In genomic region chr6:73565767-73566485, GRCh38 we compare ENCODE assay signal across 11 cellular contexts. TPM values are rescaled to one million over a fixed set of nuclear protein-coding genes. Genes with fewer than 3 reads are reported as not detected.
DNase-seq lines count a peak whose midpoint lies in the region; ATAC-seq lines count a peak whose summit lies in the region.
"Had no signal": no experiment of that assay in that cellular context is flagged by ENCODE, and none has a peak within 500 bp of the region (broad histone marks: within the 10 kb centered on the region; RNA-seq: fewer than 3 reads in every experiment).

No MANE protein-coding gene starts in this region.

- no peaks in the 10 kb centered on the region for H3K36me3 Mint-ChIP-seq in naive thymus-derived CD8-positive, alpha-beta T cell
- H3K36me3 Mint-ChIP-seq: naive thymus-derived CD4-positive, alpha-beta T cell had no signal

- H3K27me3 Mint-ChIP-seq in naive thymus-derived CD8-positive, alpha-beta T cell: no peaks in the 10 kb centered on the region

- H3K4me3 ChIP-seq in GM23248 (no peak overlapping the region), iPS DF 6.9 (ENCODE audit: low read length) (no peak overlapping the region)
- H3K4me3 ChIP-seq: GM12878 had no signal

- peaks cover 0 to 2% (median under 1%) of the 10 kb centered on the region in 4 donors for H3K4me1 Mint-ChIP-seq in naive thymus-derived CD8-positive, alpha-beta T cell

- peak overlapping the region; percentile 66 for H2AFZ ChIP-seq in GM23248

- in situ Hi-C loops in GM23248 (cut with MboI) (no loop called here), SK-MEL-5 (cut with HindIII; ENCODE audit: low pct_unique_long_range_greater_than_20kb, low sequenced_read_pairs) (no loop called here)

- H3K36me3 ChIP-seq in GM23248 (ENCODE audit: low read depth) (no peaks in the 10 kb centered on the region), iPS DF 6.9 (ENCODE audit: control insufficient read depth, insufficient read depth, low read length) (no peaks in the 10 kb centered on the region)

- peak overlapping the region; percentile 49 for H3K4me2 ChIP-seq in GM23248 (ENCODE audit: unreplicated experiment)

- H3K27ac ChIP-seq in GM23248 (no peak overlapping the region), iPS DF 6.9 (ENCODE audit: low read length) (peak overlapping the region; percentile 45)

- no peaks in the 10 kb centered on the region for H3K9me3 Mint-ChIP-seq in naive thymus-derived CD8-positive, alpha-beta T cell
- H3K9me3 Mint-ChIP-seq: naive thymus-derived CD4-positive, alpha-beta T cell had no signal

- DNase-seq in GM23248 (peak; percentile 12), SK-MEL-5 (ENCODE audit: low read depth, low spot score) (peak; percentile 35), iPS DF 6.9 (ENCODE audit: low read depth, low spot score) (no peak), renal cortical epithelial cell (ENCODE audit: low read depth) (peak; percentile 78), left colon (no peak)
- DNase-seq in naive thymus-derived CD8-positive, alpha-beta T cell: no peak
- DNase-seq: hippocampal formation; naive thymus-derived CD4-positive, alpha-beta T cell; NCI-H2107 had no signal

- intact Hi-C loops in left colon (cut with DNase I, micrococcal nuclease): no loop called here

- no peak overlapping the region for H3K9ac ChIP-seq in GM23248

- no peaks in the 10 kb centered on the region for H3K79me2 ChIP-seq in GM23248 (ENCODE audit: insufficient read depth)

- H3K9me3 ChIP-seq in GM23248 (ENCODE audit: low read depth): no peaks in the 10 kb centered on the region
- H3K9me3 ChIP-seq in iPS DF 6.9 (ENCODE audit: control insufficient read depth, insufficient read depth, low read length): no peaks in the 10 kb centered on the region

- peaks cover 18% of the 10 kb centered on the region for H3K4me1 ChIP-seq in GM23248 (ENCODE audit: insufficient read depth)
- peaks cover 9% of the 10 kb centered on the region for H3K4me1 ChIP-seq in iPS DF 6.9 (ENCODE audit: control insufficient read depth, insufficient read depth, low read length)

- H3K9me2 ChIP-seq in GM23248 (ENCODE audit: insufficient read depth): no peaks in the 10 kb centered on the region

- WGBS in GM23248 (ENCODE audit: low coverage in 1 of 2, low lambda C conversion rate in 2 of 2, missing lambda C conversion rate in 2 of 2), 2 experiments: 95 to 96% methylated on average over 11 of the region's 11 CpGs
- WGBS in iPS DF 6.9 (ENCODE audit: insufficient coverage, insufficient read length): no CpG with 5 or more reads among the region's 11 CpGs

- POLR2A ChIA-PET in naive thymus-derived CD8-positive, alpha-beta T cell (lab: Charles Lee): interaction anchor here (0.6 to 1.6 kb wide), 3 partner anchors 12 to 44 kb away, joined by 4 to 7 read pairs (median 5); no protein-coding TSS in a partner anchor

- no peaks in the 10 kb centered on the region for H3K27me3 ChIP-seq in GM23248 (replicated peaks; ENCODE audit: insufficient read depth)
- no peaks in the 10 kb centered on the region for H3K27me3 ChIP-seq in iPS DF 6.9 (ENCODE audit: control insufficient read depth, insufficient read depth, low read length)

- ATAC-seq in HG03108 (IDR thresholded peaks at IDR 0.05; ENCODE audit: unreplicated experiment) (no peak), left colon (no peak)
- no peak for ATAC-seq in naive thymus-derived CD8-positive, alpha-beta T cell
- ATAC-seq: GM12878; naive thymus-derived CD4-positive, alpha-beta T cell had no signal

- H3K4me3 Mint-ChIP-seq in naive thymus-derived CD8-positive, alpha-beta T cell: no peak overlapping the region
- H3K4me3 Mint-ChIP-seq: naive thymus-derived CD4-positive, alpha-beta T cell had no signal

- peak overlapping the region in 1 of 10 donors; percentile 59 for H3K27ac Mint-ChIP-seq in naive thymus-derived CD8-positive, alpha-beta T cell
- H3K27ac Mint-ChIP-seq: naive thymus-derived CD4-positive, alpha-beta T cell had no signal

- no peaks in the 10 kb centered on the region for H4K20me1 ChIP-seq in GM23248 (ENCODE audit: insufficient read depth)

- H3F3A ChIP-seq in GM23248 (ENCODE audit: insufficient read depth): peaks cover 17% of the 10 kb centered on the region

RNA-seq across cellular contexts. Expression of gene EEF1A1, which starts 45.1 kb away (rescaled TPM):
- total RNA-seq in GM23248 (2014; rRNA removed; shearing (Covaris generic)): 13,436 and 14,561 TPM in 2 replicates
- 3,887 and 3,918 TPM in 2 replicates for polyA plus RNA-seq in GM23248 (2016; fragmentation: Nextera tagmentation; extraction: Ambion mirVana)
- 12,462 and 13,460 TPM in 2 replicates for total RNA-seq in SK-MEL-5 (2014; rRNA removed; shearing (Covaris generic))
- 6,382 and 7,113 TPM in 2 replicates for polyA plus RNA-seq in SK-MEL-5 (2015; cell fraction: cytosol; rRNA removed)
- 2,226 and 2,666 TPM in 2 replicates for polyA plus RNA-seq in SK-MEL-5 (2015; cell fraction: nucleus; rRNA removed)
- total RNA-seq in renal cortical epithelial cell: 25,091 and 26,411 TPM in 2 replicates
- over 10,000 TPM; 14,584 to 14,776 TPM for total RNA-seq in naive thymus-derived CD8-positive, alpha-beta T cell
- over 10,000 TPM; 14,095 to 14,658 (median 14,646) TPM for polyA plus RNA-seq in naive thymus-derived CD8-positive, alpha-beta T cell
- 1,000 to 10,000 TPM; 6,801 to 8,079 TPM for total RNA-seq in left colon

Comparison
In these comparisons a context has a peak if more than half of its experiments do, and no peak if none do; other contexts are left out.
1. DNase-seq: peak in GM23248 (single experiment), SK-MEL-5 (single experiment) and renal cortical epithelial cell (single experiment); none in iPS DF 6.9 (single experiment), naive thymus-derived CD8-positive, alpha-beta T cell (0 of 10) and left colon (0 of 2).